In genomic region chr14:57382283-57382682, GRCh38 we compare ENCODE assay signal across 13 cellular contexts. TPM values are rescaled to one million over a fixed set of nuclear protein-coding genes. Genes with fewer than 3 reads are reported as not detected.
DNase-seq lines count a peak whose midpoint lies in the region; ATAC-seq lines count a peak whose summit lies in the region.
"Had no signal": no experiment of that assay in that cellular context is flagged by ENCODE, and none has a peak within 500 bp of the region (broad histone marks: within the 10 kb centered on the region; RNA-seq: fewer than 3 reads in every experiment).

No MANE protein-coding gene starts in this region.

- DNase-seq in GM04503 (ENCODE audit: low read depth) = peak; percentile 64
- peak; percentile 80 for DNase-seq in RPMI7951 (ENCODE audit: low read depth)
- DNase-seq in pulmonary artery endothelial cell (ENCODE audit: low read depth, low spot score) = peak; percentile 75
- DNase-seq in NCI-H2081 (lab: John Stamatoyannopoulos, UW) = no peak
- no peak for DNase-seq in ACHN
- DNase-seq: activated CD8-positive, alpha-beta memory T cell treated with anti-CD3 and anti-CD28 coated beads, Interleukin-2, amount 10 ng/mL, durations not matched to agents 7 days and 5 days; DMS79; effector memory CD4-positive, alpha-beta T cell; natural killer cell; NCI-H187 treated with DMSO at 0.1 percent for 48 hours had no signal

- ATAC-seq in esophagus mucosa = peak; percentile 50
- no peak for ATAC-seq in GM19328 (IDR thresholded peaks at IDR 0.05; ENCODE audit: unreplicated experiment)
- ATAC-seq in GM21576 (IDR thresholded peaks at IDR 0.05; ENCODE audit: unreplicated experiment) = no peak
- ATAC-seq: activated CD8-positive, alpha-beta memory T cell treated with anti-CD3 and anti-CD28 coated beads, Interleukin-2, amount 10 ng/mL, durations not matched to agents 7 days and 5 days; natural killer cell had no signal

- in situ Hi-C loops in ACHN (cut with HindIII; ENCODE audit: low pct_ligation_motif_present, low pct_unique_long_range_greater_than_20kb, low sequenced_read_pairs) = no loop called here

RNA-seq across cellular contexts. Expression of gene NAA30, which starts 8.1 kb away (rescaled TPM):
- 10.8 and 17.5 TPM in 2 replicates for total RNA-seq in RPMI7951 (2014; rRNA removed; shearing (Covaris generic))
- total RNA-seq in esophagus mucosa (10.5 TPM), pulmonary artery endothelial cell (25.5 and 35.4 TPM in 2 replicates)

Comparison
In these comparisons a context has a peak if more than half of its experiments do, and no peak if none do; other contexts are left out.
1. DNase-seq: peak in GM04503 (single experiment), RPMI7951 (single experiment) and pulmonary artery endothelial cell (single experiment); none in NCI-H2081 (0 of 2) and ACHN (single experiment).